21 cellular contexts compared by ENCODE assay signal in genomic region chr22:34902335-34902734, GRCh38.
DNase-seq lines count a peak whose midpoint lies in the region; ATAC-seq, FAIRE-seq and TF ChIP-seq lines count a peak whose summit lies in the region.
"Had no signal": no experiment of that assay in that cellular context is flagged by ENCODE, and none has a peak within 500 bp of the region (broad histone marks: within the 10 kb centered on the region; RNA-seq: fewer than 3 reads in every experiment).

No MANE protein-coding gene starts in this region.

- no peak overlapping the region for H3K23ac ChIP-seq in mesendoderm (ENCODE audit: low read length)

- H3K36me3 ChIP-seq in hepatocyte (replicated peaks; ENCODE audit: insufficient read depth, low read depth) (no peaks in the 10 kb centered on the region), mesendoderm (ENCODE audit: control insufficient read depth, insufficient read depth, low read length) (no peaks in the 10 kb centered on the region)
- H3K36me3 ChIP-seq: BLaER1 treated with 17β-estradiol and CSF1 and Interleukin-3, amounts not matched to agents 10 nM and 100 nM had no signal

- H4K8ac ChIP-seq in mesendoderm (ENCODE audit: low read depth, low read length), result no peak overlapping the region

- H3K4me2 ChIP-seq in hepatocyte (peak overlapping the region; percentile 13), mesendoderm (ENCODE audit: low read length) (no peak overlapping the region)
- H3K4me2 ChIP-seq: BLaER1 treated with 17β-estradiol and CSF1 and Interleukin-3, amounts not matched to agents 10 nM and 100 nM had no signal

- H3K4me3 ChIP-seq in hepatocyte, result no peak overlapping the region
- no peak overlapping the region for H3K4me3 ChIP-seq in mesendoderm (ENCODE audit: low read length)
- H3K4me3 ChIP-seq: BLaER1 treated with 17β-estradiol and CSF1 and Interleukin-3, amounts not matched to agents 10 nM and 100 nM; K562 had no signal

- ATAC-seq in Right ventricle myocardium inferior, result no peak
- ATAC-seq: CD8-positive, alpha-beta T cell; K562 had no signal

- no peaks in the 10 kb centered on the region for H3K9me3 ChIP-seq in hepatocyte (ENCODE audit: low read depth)
- H3K9me3 ChIP-seq: BLaER1 treated with 17β-estradiol and CSF1 and Interleukin-3, amounts not matched to agents 10 nM and 100 nM had no signal

- no peaks in the 10 kb centered on the region for H3K79me1 ChIP-seq in mesendoderm (ENCODE audit: low read length)

- H3K4me1 ChIP-seq in hepatocyte (ENCODE audit: insufficient read depth), result peaks cover 4% of the 10 kb centered on the region
- H3K4me1 ChIP-seq in mesendoderm (ENCODE audit: control insufficient read depth, low read depth, low read length), result no peaks in the 10 kb centered on the region
- H3K4me1 ChIP-seq: BLaER1 treated with 17β-estradiol and CSF1 and Interleukin-3, amounts not matched to agents 10 nM and 100 nM had no signal

- H3K27me3 ChIP-seq in hepatocyte (no peaks in the 10 kb centered on the region), mesendoderm (ENCODE audit: insufficient read depth, low read length, poor library complexity) (no peaks in the 10 kb centered on the region)
- H3K27me3 ChIP-seq: BLaER1 treated with 17β-estradiol and CSF1 and Interleukin-3, amounts not matched to agents 10 nM and 100 nM had no signal

- no peak overlapping the region for H2AFZ ChIP-seq in hepatocyte

- H3K27ac ChIP-seq in hepatocyte (no peak overlapping the region), mesendoderm (ENCODE audit: low read depth, low read length) (no peak overlapping the region)
- H3K27ac ChIP-seq: BLaER1 treated with 17β-estradiol and CSF1 and Interleukin-3, amounts not matched to agents 10 nM and 100 nM; HL-60 had no signal

- peak; percentile 53 for DNase-seq in M059J (ENCODE audit: low read depth)
- no peak for DNase-seq in hepatocyte (ENCODE audit: low spot score)
- peak; percentile 47 for DNase-seq in mesendoderm
- peak; percentile 54 for DNase-seq in urothelium cell line (ENCODE audit: low spot score)
- DNase-seq in Right ventricle myocardium inferior (ENCODE audit: missing footprints), result no peak
- no peak for DNase-seq in COR-L47 (lab: John Stamatoyannopoulos, UW)
- DNase-seq in GM12891 (ENCODE audit: insufficient read length, low spot score), result no peak
- DNase-seq: CD8-positive, alpha-beta T cell; DMS 273 treated with DMSO at 0.1 percent for 48 hours; DMS53; DND-41; H9; IMR-90 had no signal

- H3K79me2 ChIP-seq in hepatocyte, result no peaks in the 10 kb centered on the region
- H3K79me2 ChIP-seq in mesendoderm (ENCODE audit: control insufficient read depth, insufficient read depth, low read length), result no peaks in the 10 kb centered on the region

- no peak overlapping the region for H3K56ac ChIP-seq in mesendoderm (ENCODE audit: low read length)

- no peak for FAIRE-seq in urothelium cell line (lab: Jason Lieb, UNC)
- no peak for FAIRE-seq in GM12891 (lab: Jason Lieb, UNC)
- FAIRE-seq: G401.6, GM12892, GM18507, H1, HTR-8/SVneo, K562 had no signal

- H2BK15ac ChIP-seq in mesendoderm (replicated peaks; ENCODE audit: low read depth), result no peak overlapping the region

- H3K4ac ChIP-seq in mesendoderm (ENCODE audit: low read depth, low read length), result no peak overlapping the region

- no peak overlapping the region for H2BK5ac ChIP-seq in mesendoderm (ENCODE audit: low read length)

- no peaks in the 10 kb centered on the region for H4K20me1 ChIP-seq in hepatocyte (ENCODE audit: insufficient read depth, poor library complexity, severe bottlenecking)
- H4K20me1 ChIP-seq: BLaER1 treated with 17β-estradiol and CSF1 and Interleukin-3, amounts not matched to agents 10 nM and 100 nM had no signal

- intact Hi-C loops in Right ventricle myocardium inferior (cut with DNase I), result no loop called here

- TF ChIP-seq POLR2A in GM12891 (IDR thresholded peaks at IDR 0.05; ENCODE audit: low read depth, low read length), result no peak

- TF ChIP-seq CTCF in hepatocyte (IDR thresholded peaks at IDR 0.05; ENCODE audit: poor library complexity), result no peak

- H3K18ac ChIP-seq in mesendoderm (ENCODE audit: low read length), result no peak overlapping the region

- H3K9me2 ChIP-seq in hepatocyte (replicated peaks; ENCODE audit: insufficient read depth), result no peaks in the 10 kb centered on the region

- H2AK5ac ChIP-seq in mesendoderm (ENCODE audit: low read length), result no peak overlapping the region

- H3K9ac ChIP-seq in mesendoderm (ENCODE audit: low read length), result no peak overlapping the region
- H3K9ac ChIP-seq: BLaER1 treated with 17β-estradiol and CSF1 and Interleukin-3, amounts not matched to agents 10 nM and 100 nM had no signal

- H4K5ac ChIP-seq in mesendoderm (ENCODE audit: low read length), result no peak overlapping the region

- no peak overlapping the region for H2BK120ac ChIP-seq in mesendoderm (ENCODE audit: low read depth, low read length)

TF ChIP-seq in GM12891, 5 proteins besides CTCF, POLR2A, EP300 and RAD21:
- TF ChIP-seq POLR2AphosphoS5 (IDR thresholded peaks at IDR 0.05; ENCODE audit: low read depth, low read length), result no peak
- no peak for TF ChIP-seq SPI1 (IDR thresholded peaks at IDR 0.05; ENCODE audit: low read depth, low read length)
- TF ChIP-seq TAF1 (IDR thresholded peaks at IDR 0.05; ENCODE audit: low read depth, low read length), result no peak
- no peak for TF ChIP-seq POU2F2 (IDR thresholded peaks at IDR 0.05; ENCODE audit: low read depth, low read length)
- TF ChIP-seq PAX5 (IDR thresholded peaks at IDR 0.05; ENCODE audit: insufficient read depth, low read length, severe bottlenecking), result no peak

Comparison
In these comparisons a context has a peak if more than half of its experiments do, and no peak if none do; other contexts are left out.
1. DNase-seq: peak in M059J (single experiment), mesendoderm (single experiment) and urothelium cell line (single experiment); none in hepatocyte (single experiment), Right ventricle myocardium inferior (single experiment), COR-L47 (single experiment) and GM12891 (single experiment).